In genomic region chr10:124717911-124718734, GRCh38 we compare ENCODE assay signal across 8 cellular contexts. TPM values are rescaled to one million over a fixed set of nuclear protein-coding genes. Genes with fewer than 3 reads are reported as not detected.
A peak's percentile ranks its signal among the peaks of the same experiment; 100 is the strongest.
DNase-seq lines count a peak whose midpoint lies in the region; ATAC-seq lines count a peak whose summit lies in the region.

No MANE protein-coding gene starts in this region.

- peak; percentile 68 for ATAC-seq in HG03354 (IDR thresholded peaks at IDR 0.05; ENCODE audit: poor library complexity, severe bottlenecking, unreplicated experiment)

- DNase-seq in DMS153 (lab: John Stamatoyannopoulos, UW): peak; percentile 36
- no peak for DNase-seq in DMS153 treated with DMSO at 0.1 percent for 48 hours (lab: John Stamatoyannopoulos, UW; ENCODE audit: unreplicated experiment)
- peak in 4 of 5 experiments; percentile 68 to 99 (median 82) for DNase-seq in T-helper 2 cell
- DNase-seq in amniotic epithelial cell (ENCODE audit: low read depth): peak; percentile 87
- peak; percentile 61 for DNase-seq in myocyte (ENCODE audit: low read depth)
- DNase-seq in stimulated activated naive CD4-positive, alpha-beta T cell (lab: John Stamatoyannopoulos, UW): peak; percentile 31 to 72 (median 64)
- DNase-seq in islet precursor cell: no peak

RNA-seq across cellular contexts. Expression of gene FAM53B, which starts 26.1 kb away (rescaled TPM):
- total RNA-seq in myocyte: 28.3 and 28.7 TPM in 2 replicates
- 14.8 TPM for polyA plus RNA-seq in myocyte (2012)

Comparison
In these comparisons a context has a peak if more than half of its experiments do, and no peak if none do; other contexts are left out.
1. DNase-seq: peak in DMS153 (single experiment), T-helper 2 cell (4 of 5), amniotic epithelial cell (single experiment), myocyte (single experiment) and stimulated activated naive CD4-positive, alpha-beta T cell (6 of 6); none in DMS153 treated with DMSO at 0.1 percent for 48 hours (single experiment) and islet precursor cell (single experiment).